ENCODE assay signal across 22 cellular contexts in the genomic region with DNA sequence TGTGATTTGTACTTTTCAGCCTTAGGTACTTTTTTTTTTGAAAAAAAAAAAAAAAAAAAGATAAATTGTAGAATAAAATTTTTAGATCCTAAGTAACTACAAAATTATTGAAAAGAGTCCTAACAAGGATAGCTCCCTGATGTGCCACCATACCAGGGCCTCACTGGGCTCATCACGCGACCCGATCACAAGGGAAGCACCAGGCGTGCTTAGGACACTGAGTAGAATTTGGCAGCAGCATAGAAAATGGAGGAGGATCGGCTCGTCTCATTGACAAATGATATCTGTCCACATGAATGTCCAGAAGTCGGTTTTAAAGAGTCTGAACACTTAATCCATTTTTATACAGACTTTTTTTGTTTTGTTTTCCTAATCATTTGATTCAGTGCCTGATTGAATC.
"Had no signal": no experiment of that assay in that cellular context is flagged by ENCODE, and none has a peak within 500 bp of the region (broad histone marks: within the 10 kb centered on the region; RNA-seq: fewer than 3 reads in every experiment).

No MANE protein-coding gene starts in this region.

- H3K4me3 Mint-ChIP-seq: dendritic cell treated with granulocyte-macrophage colony-stimulating factor and Interleukin-4, amounts not matched to agents 40 ng/mL and 50 ng/mL, for 4 days; effector memory CD8-positive, alpha-beta T cell; endodermal cell; immature natural killer cell; naive thymus-derived CD4-positive, alpha-beta T cell had no signal

- H3K4me3 ChIP-seq: colonic mucosa, esophagus muscularis mucosa, gastrocnemius medialis, heart right ventricle, left lung, lower lobe of right lung had no signal

- DNase-seq: colonic mucosa; cortex of kidney; effector CD8-positive, alpha-beta T cell; effector memory CD8-positive, alpha-beta T cell; endodermal cell; erythroblast; foreskin melanocyte; gastrocnemius medialis; glutamatergic neuron; head of caudate nucleus; heart right ventricle; hippocampal formation; immature natural killer cell; left cardiac atrium; left lung; left ventricle myocardium superior; lower lobe of right lung; midbrain; naive thymus-derived CD4-positive, alpha-beta T cell had no signal

- ATAC-seq: effector memory CD8-positive, alpha-beta T cell; left ventricle myocardium superior; naive thymus-derived CD4-positive, alpha-beta T cell had no signal

- H3K36me3 Mint-ChIP-seq: immature natural killer cell; naive thymus-derived CD4-positive, alpha-beta T cell had no signal

- H3K9me3 ChIP-seq: colonic mucosa, esophagus muscularis mucosa, gastrocnemius medialis, heart right ventricle, left lung, lower lobe of right lung had no signal

- H3K27ac ChIP-seq: colonic mucosa, epithelial cell of prostate, esophagus muscularis mucosa, gastrocnemius medialis, heart right ventricle, left lung, lower lobe of right lung had no signal

- H3K4me1 Mint-ChIP-seq: immature natural killer cell; naive thymus-derived CD4-positive, alpha-beta T cell had no signal

- H3K36me3 ChIP-seq: colonic mucosa, gastrocnemius medialis had no signal

- H3K27me3 ChIP-seq: colonic mucosa, esophagus muscularis mucosa, gastrocnemius medialis, heart right ventricle, left lung had no signal

- H3K27ac Mint-ChIP-seq: dendritic cell treated with granulocyte-macrophage colony-stimulating factor and Interleukin-4, amounts not matched to agents 40 ng/mL and 50 ng/mL, for 4 days; effector memory CD8-positive, alpha-beta T cell; immature natural killer cell; naive thymus-derived CD4-positive, alpha-beta T cell had no signal

- H3K9me3 Mint-ChIP-seq: dendritic cell treated with granulocyte-macrophage colony-stimulating factor and Interleukin-4, amounts not matched to agents 40 ng/mL and 50 ng/mL, for 4 days; effector memory CD8-positive, alpha-beta T cell; endodermal cell; naive thymus-derived CD4-positive, alpha-beta T cell had no signal

- H3K4me1 ChIP-seq: colonic mucosa, esophagus muscularis mucosa, heart right ventricle, left lung, lower lobe of right lung had no signal
